ENCODE assay signal across 8 cellular contexts in the genomic region with DNA sequence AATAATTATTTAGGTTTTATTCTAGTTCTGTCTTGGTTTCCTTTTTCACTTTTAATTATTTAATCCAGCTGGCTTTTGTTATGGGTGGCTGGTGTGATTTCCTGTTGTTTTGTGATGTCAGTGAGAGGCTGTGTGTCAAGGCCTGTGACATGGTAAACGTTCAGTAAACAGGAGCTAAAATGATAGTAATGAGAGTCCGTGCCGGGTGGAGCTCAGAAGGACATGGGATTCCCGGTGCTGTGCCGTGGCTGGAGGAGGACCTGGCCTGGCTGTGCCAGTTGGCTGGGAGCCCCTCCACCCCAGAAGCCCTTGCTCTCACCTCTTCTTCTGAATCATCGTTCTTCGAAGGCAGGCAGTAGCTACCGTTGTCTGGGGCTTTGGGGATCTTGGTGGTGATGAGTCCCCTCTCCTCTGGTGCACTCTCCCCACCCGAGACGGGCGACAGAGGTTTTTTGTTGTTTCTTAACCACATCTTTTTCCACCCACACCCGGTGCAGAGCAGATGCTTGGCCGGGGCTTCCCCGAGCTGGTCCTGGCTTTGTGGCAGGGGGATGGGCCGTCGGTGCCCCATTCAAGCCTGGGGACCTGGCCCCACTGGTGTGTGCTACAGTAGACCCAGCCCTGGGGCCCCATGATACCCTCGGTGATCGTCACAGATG. TPM values are rescaled to one million over a fixed set of nuclear protein-coding genes. Genes with fewer than 3 reads are reported as not detected.
A peak's percentile ranks its signal among the peaks of the same experiment; 100 is the strongest.
DNase-seq lines count a peak whose midpoint lies in the region; ATAC-seq and TF ChIP-seq lines count a peak whose summit lies in the region.

No MANE protein-coding gene starts in this region.

- peak; percentile 72 for DNase-seq in OCI-LY7 (ENCODE audit: low spot score)
- DNase-seq in activated effector memory CD4-positive, alpha-beta T cell treated with anti-CD3 and anti-CD28 coated beads, Interleukin-2, amount 50 U/mL, for 16 hours, result peak; percentile 93
- no peak for DNase-seq in glutamatergic neuron
- DNase-seq in spleen, result peak; percentile 93
- DNase-seq in NCI-H1105 treated with DMSO at 0.1 percent for 48 hours (lab: John Stamatoyannopoulos, UW), result no peak
- DNase-seq in mesothelial cell of epicardium (ENCODE audit: low spot score in 2 of 2, unreplicated experiment in 2 of 2), result no peak

- CTCF ChIA-PET in OCI-LY7 (lab: Charles Lee; ENCODE audit: unreplicated experiment), result interaction anchor here (0.6 to 1.1 kb wide), 3 partner anchors 9 to 692 kb away, joined by 3 to 5 read pairs (median 3); no protein-coding TSS in a partner anchor

- intact Hi-C loops in OCI-LY7 (cut with micrococcal nuclease; ENCODE audit: unreplicated experiment), result no loop called here
- intact Hi-C loops in spleen (cut with DNase I; ENCODE audit: low total_unique reads), result no loop called here

- POLR2A ChIA-PET in OCI-LY7 (lab: Charles Lee), result interaction anchor here (0.6 to 1.8 kb wide), 7 partner anchors 9 to 307 kb away, joined by 3 to 12 read pairs (median 5); no protein-coding TSS in a partner anchor

- peaks cover 75% of the 10 kb centered on the region for H3K4me1 ChIP-seq in OCI-LY7 (ENCODE audit: insufficient read depth, low read length, poor library complexity, severe bottlenecking)
- H3K4me1 ChIP-seq in spleen, result peaks cover 95 to 100% (median 100%) of the 10 kb centered on the region in 6 donors

- H3K4me1 Mint-ChIP-seq in glutamatergic neuron (ENCODE audit: low read depth, unreplicated experiment) (peaks cover 28% of the 10 kb centered on the region), mesothelial cell of epicardium (peaks cover 11% of the 10 kb centered on the region)

- 2 to 4% (median 2%) methylated on average over 18 of the region's 18 CpGs for WGBS in spleen, 5 donors

- no peak for TF ChIP-seq CTCF in OCI-LY7 (conservative IDR thresholded peaks at IDR 0.05; ENCODE audit: low read length)
- no peak for TF ChIP-seq CTCF in glutamatergic neuron (IDR thresholded peaks at IDR 0.05; ENCODE audit: partially characterized antibody, unreplicated experiment)
- no peak for TF ChIP-seq CTCF in spleen (IDR thresholded peaks at IDR 0.05 in 8 of 11, conservative IDR thresholded peaks at IDR 0.05 in 3 of 11)
- no peak for TF ChIP-seq CTCF in mesothelial cell of epicardium (IDR thresholded peaks at IDR 0.05; ENCODE audit: unreplicated experiment)

- H3K36me3 Mint-ChIP-seq in glutamatergic neuron (ENCODE audit: unreplicated experiment) (no peaks in the 10 kb centered on the region), mesothelial cell of epicardium (peaks cover 2% of the 10 kb centered on the region)

- 0 out of 2 replicates have a peak, but pooled peaks cover 11% of the 10 kb centered on the region for H4K20me1 ChIP-seq in OCI-LY7 (ENCODE audit: insufficient read depth, low read length)

- H3K27me3 Mint-ChIP-seq in glutamatergic neuron (ENCODE audit: unreplicated experiment) (peaks cover 11% of the 10 kb centered on the region), mesothelial cell of epicardium (ENCODE audit: low read depth) (no peaks in the 10 kb centered on the region)

- peak; percentile 76 for ATAC-seq in HG02798 (IDR thresholded peaks at IDR 0.05; ENCODE audit: poor library complexity, unreplicated experiment)

- no TSS peak for BruUV-seq in OCI-LY7 (replicated peaks; lab: Mats Ljungman, UMichigan)

- no peaks in the 10 kb centered on the region for H3K9me2 ChIP-seq in OCI-LY7 (ENCODE audit: insufficient read depth, low read length)

- peaks cover 42% of the 10 kb centered on the region; the same call in 1 of the 2 replicates for H3K79me2 ChIP-seq in OCI-LY7 (ENCODE audit: insufficient read depth, low read depth, low read length)

- peak overlapping the region; percentile 84 for H3K4me2 ChIP-seq in OCI-LY7 (ENCODE audit: low read length)

- peaks cover 14% of the 10 kb centered on the region for H3K9me3 Mint-ChIP-seq in glutamatergic neuron (ENCODE audit: unreplicated experiment)
- no peaks in the 10 kb centered on the region for H3K9me3 Mint-ChIP-seq in mesothelial cell of epicardium

- H3K27ac Mint-ChIP-seq in glutamatergic neuron (ENCODE audit: unreplicated experiment) (peak overlapping the region; percentile 39), mesothelial cell of epicardium (no peak overlapping the region)

- TF ChIP-seq POLR2A in GM15510 (IDR thresholded peaks at IDR 0.05; ENCODE audit: borderline replicate concordance, extremely low read depth, insufficient read length), result peak; percentile 38
- TF ChIP-seq POLR2A in spleen (IDR thresholded peaks at IDR 0.05), result peak in 1 of 3 donors; percentile 74

- no peaks in the 10 kb centered on the region for H3K27me3 ChIP-seq in spleen (replicated peaks in 1 of 7)

- H3K27ac ChIP-seq in OCI-LY7 (ENCODE audit: low read depth, low read length, poor library complexity, severe bottlenecking) (peak overlapping the region; percentile 69), spleen (peak overlapping the region; percentile 89 to 95 (median 92))

- peak overlapping the region; percentile 45 for H3K4me3 ChIP-seq in OCI-LY7 (ENCODE audit: low read depth, low read length, poor library complexity, severe bottlenecking)
- peak overlapping the region in 4 of 8 donors; percentile 6 to 54 (median 15) for H3K4me3 ChIP-seq in spleen

- peaks cover 36% of the 10 kb centered on the region for H3K36me3 ChIP-seq in OCI-LY7 (ENCODE audit: insufficient read depth, low read length)
- H3K36me3 ChIP-seq in spleen, result peaks cover 0 to 17% (median 0%) of the 10 kb centered on the region in 6 donors

- H3K9me3 ChIP-seq in OCI-LY7 (ENCODE audit: low read length), result no peaks in the 10 kb centered on the region
- no peaks in the 10 kb centered on the region for H3K9me3 ChIP-seq in spleen

- H3K4me3 Mint-ChIP-seq in glutamatergic neuron (ENCODE audit: unreplicated experiment) (no peak overlapping the region), mesothelial cell of epicardium (no peak overlapping the region)

- H2AFZ ChIP-seq in OCI-LY7 (ENCODE audit: low read length), result no peak overlapping the region

RNA-seq across cellular contexts. Expression of gene SH2B3, which starts 29.1 kb away (rescaled TPM):
- 16.3 and 25.8 TPM in 2 replicates for total RNA-seq in OCI-LY7 (2014; rRNA removed; shearing (Covaris generic))
- total RNA-seq in OCI-LY7 (2022) (45.9 and 51.3 TPM in 2 replicates), glutamatergic neuron (ENCODE audit: unreplicated experiment) (18.1 TPM), spleen (100 to 1,000 TPM in 1 of 7 donors, 10 to 100 TPM in 6; 72.6 to 105 (median 88.3) TPM), mesothelial cell of epicardium (1.6 to 2.1 TPM (median 1.7 TPM) in 3 replicates)
- 10 to 100 TPM; 11.5 to 25.5 (median 12.0) TPM for polyA plus RNA-seq in spleen

Comparison
In these comparisons a context has a peak if more than half of its experiments do, and no peak if none do; other contexts are left out.
1. DNase-seq: peak in OCI-LY7 (single experiment), activated effector memory CD4-positive, alpha-beta T cell treated with anti-CD3 and anti-CD28 coated beads, Interleukin-2, amount 50 U/mL, for 16 hours (single experiment) and spleen (single experiment); none in glutamatergic neuron (single experiment), NCI-H1105 treated with DMSO at 0.1 percent for 48 hours (single experiment) and mesothelial cell of epicardium (0 of 2).